ENCODE assay signal across 1 cellular context in the genomic region with DNA sequence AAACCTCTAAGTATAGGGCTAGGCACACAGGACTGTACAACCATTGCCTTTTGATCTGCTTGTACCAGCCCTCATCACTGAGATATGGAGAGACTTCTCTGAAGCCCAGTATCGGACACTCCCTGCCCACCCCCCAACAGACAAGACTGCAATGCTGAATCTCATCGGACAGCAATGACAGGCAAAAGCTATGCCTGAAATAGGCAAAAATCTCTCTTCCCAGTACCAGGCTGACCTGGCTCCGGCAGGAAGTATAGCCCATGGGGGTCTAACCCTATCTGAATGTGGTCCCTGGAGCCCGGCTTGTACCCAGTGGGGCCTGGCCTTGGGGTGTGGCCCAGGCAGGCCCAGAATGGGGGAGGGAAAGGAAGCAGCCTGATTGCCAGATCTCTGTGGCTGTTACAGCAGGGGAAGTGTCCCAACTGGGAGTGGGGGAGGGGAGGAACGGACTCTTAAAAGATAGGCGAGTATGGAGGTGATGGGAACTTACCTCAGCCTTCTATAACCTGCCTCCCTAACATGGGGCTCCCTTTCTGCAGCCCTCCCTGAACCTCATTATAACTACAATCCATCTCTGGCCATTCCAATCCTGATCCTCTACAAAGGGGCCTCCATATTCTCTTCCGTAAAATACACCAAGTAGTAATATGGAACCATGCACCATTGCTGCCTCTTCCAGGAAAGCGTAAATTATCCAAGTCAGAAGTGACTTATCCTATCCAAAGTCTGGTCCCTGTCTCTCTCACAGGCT.
TF ChIP-seq lines count a peak whose summit lies in the region.

No MANE protein-coding gene starts in this region.

TF ChIP-seq in SK-N-SH, 30 proteins besides CTCF, POLR2A, EP300 and RAD21 (continued from another document):
- TF ChIP-seq, protein P1, sequence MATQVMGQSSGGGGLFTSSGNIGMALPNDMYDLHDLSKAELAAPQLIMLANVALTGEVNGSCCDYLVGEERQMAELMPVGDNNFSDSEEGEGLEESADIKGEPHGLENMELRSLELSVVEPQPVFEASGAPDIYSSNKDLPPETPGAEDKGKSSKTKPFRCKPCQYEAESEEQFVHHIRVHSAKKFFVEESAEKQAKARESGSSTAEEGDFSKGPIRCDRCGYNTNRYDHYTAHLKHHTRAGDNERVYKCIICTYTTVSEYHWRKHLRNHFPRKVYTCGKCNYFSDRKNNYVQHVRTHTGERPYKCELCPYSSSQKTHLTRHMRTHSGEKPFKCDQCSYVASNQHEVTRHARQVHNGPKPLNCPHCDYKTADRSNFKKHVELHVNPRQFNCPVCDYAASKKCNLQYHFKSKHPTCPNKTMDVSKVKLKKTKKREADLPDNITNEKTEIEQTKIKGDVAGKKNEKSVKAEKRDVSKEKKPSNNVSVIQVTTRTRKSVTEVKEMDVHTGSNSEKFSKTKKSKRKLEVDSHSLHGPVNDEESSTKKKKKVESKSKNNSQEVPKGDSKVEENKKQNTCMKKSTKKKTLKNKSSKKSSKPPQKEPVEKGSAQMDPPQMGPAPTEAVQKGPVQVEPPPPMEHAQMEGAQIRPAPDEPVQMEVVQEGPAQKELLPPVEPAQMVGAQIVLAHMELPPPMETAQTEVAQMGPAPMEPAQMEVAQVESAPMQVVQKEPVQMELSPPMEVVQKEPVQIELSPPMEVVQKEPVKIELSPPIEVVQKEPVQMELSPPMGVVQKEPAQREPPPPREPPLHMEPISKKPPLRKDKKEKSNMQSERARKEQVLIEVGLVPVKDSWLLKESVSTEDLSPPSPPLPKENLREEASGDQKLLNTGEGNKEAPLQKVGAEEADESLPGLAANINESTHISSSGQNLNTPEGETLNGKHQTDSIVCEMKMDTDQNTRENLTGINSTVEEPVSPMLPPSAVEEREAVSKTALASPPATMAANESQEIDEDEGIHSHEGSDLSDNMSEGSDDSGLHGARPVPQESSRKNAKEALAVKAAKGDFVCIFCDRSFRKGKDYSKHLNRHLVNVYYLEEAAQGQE (IDR thresholded peaks at IDR 0.05; ENCODE audit: low read depth, low read length): no peak
- TF ChIP-seq POLR2AphosphoS5 (IDR thresholded peaks at IDR 0.05; ENCODE audit: low read depth, low read length) (no peak), USF1 (IDR thresholded peaks at IDR 0.05; ENCODE audit: borderline replicate concordance, low read depth) (no peak), RXRA (IDR thresholded peaks at IDR 0.05; ENCODE audit: borderline replicate concordance, low read depth) (no peak), MEF2A (IDR thresholded peaks at IDR 0.05; ENCODE audit: borderline replicate concordance, low read depth) (no peak), RCOR1 (IDR thresholded peaks at IDR 0.05; ENCODE audit: low read length) (no peak), ZBTB33 (IDR thresholded peaks at IDR 0.05; ENCODE audit: borderline replicate concordance, low read depth) (no peak), FOSL2 (IDR thresholded peaks at IDR 0.05; ENCODE audit: borderline replicate concordance, low read depth) (no peak)
